In genomic region chr5:98777295-98777694, GRCh38 we compare ENCODE assay signal across 24 cellular contexts. TPM values are rescaled to one million over a fixed set of nuclear protein-coding genes. Genes with fewer than 3 reads are reported as not detected.
A peak's percentile ranks its signal among the peaks of the same experiment; 100 is the strongest.
DNase-seq lines count a peak whose midpoint lies in the region; ATAC-seq and TF ChIP-seq lines count a peak whose summit lies in the region.
"Had no signal": no experiment of that assay in that cellular context is flagged by ENCODE, and none has a peak within 500 bp of the region (broad histone marks: within the 10 kb centered on the region; RNA-seq: fewer than 3 reads in every experiment).

No MANE protein-coding gene starts in this region.

- H3K4me1 Mint-ChIP-seq in neural crest cell, result peaks cover 82% of the 10 kb centered on the region

- H4K20me1 ChIP-seq in IMR-90 (ENCODE audit: insufficient read depth, low read length), result peaks cover 76% of the 10 kb centered on the region

- H3K27ac Mint-ChIP-seq in neural crest cell (ENCODE audit: unreplicated experiment), result no peak overlapping the region
- H3K27ac Mint-ChIP-seq: activated CD8-positive, alpha-beta T cell treated with anti-CD3 and anti-CD28 coated beads for 36 hours; activated T-helper 1 cell treated with anti-CD3 and anti-CD28 coated beads, Interleukin-12 subunit alpha, Interleukin-12 subunit beta, Interleukin-2, Interleukin-4 antibody, amounts not matched to agents 30 ng/mL and 10 ng/mL and 1 ng/mL, durations not matched to agents 14 hours and 24 hours and 36 hours; memory B cell; stimulated activated effector memory CD8-positive, alpha-beta T cell treated with anti-CD3 and anti-CD28 coated beads, Interleukin-12 subunit alpha, Interleukin-12 subunit beta, amount 100 ng/mL, for 72 hours had no signal

- peaks cover 12% of the 10 kb centered on the region for H3K27me3 Mint-ChIP-seq in neural crest cell (ENCODE audit: low read depth)
- H3K27me3 Mint-ChIP-seq: memory B cell had no signal

- no peak for TF ChIP-seq RAD21 in IMR-90 (IDR thresholded peaks at IDR 0.05; ENCODE audit: low read length)

- H3K56ac ChIP-seq in IMR-90 (ENCODE audit: extremely low read depth, insufficient read depth, low read length), result no peak overlapping the region

- H3K4me2 ChIP-seq in IMR-90 (ENCODE audit: low read depth, low read length), result peak overlapping the region; percentile 89; the same call in 1 of the 2 replicates
- H3K4me2 ChIP-seq: A549, KMS-11 had no signal

- H3K4me3 ChIP-seq in AG04450 (ENCODE audit: low read depth, low read length) (peak overlapping the region; percentile 39), IMR-90 (ENCODE audit: insufficient read depth, low read depth, low read length) (peak overlapping the region; percentile 42; the same call in 1 of the 2 replicates), colonic mucosa (no peak overlapping the region), tibial artery (no peak overlapping the region)
- H3K4me3 ChIP-seq: A549, SK-N-MC had no signal

- H3K9ac ChIP-seq in IMR-90 (ENCODE audit: low read depth, low read length) (no peak overlapping the region; the same call in 1 of the 2 replicates), colonic mucosa (ENCODE audit: low read depth in 2 of 2, low read length in 2 of 2) (peak overlapping the region in 1 of 2 donors; percentile 97)
- H3K9ac ChIP-seq: KMS-11 had no signal

- no peak overlapping the region for H2AK5ac ChIP-seq in IMR-90 (ENCODE audit: low read depth, low read length)

- no peak overlapping the region for H2BK15ac ChIP-seq in IMR-90 (ENCODE audit: low read depth, low read length)

- peak overlapping the region in 1 of 2 experiments; percentile 17; a peak in 1 of 4 replicates for H4K8ac ChIP-seq in IMR-90 (ENCODE audit: low read depth in 2 of 2, low read length in 2 of 2)

- no peak for TF ChIP-seq CTCF in AG04450 (IDR thresholded peaks at IDR 0.05; ENCODE audit: low read depth, low read length)
- no peak for TF ChIP-seq CTCF in IMR-90 (conservative IDR thresholded peaks at IDR 0.05; ENCODE audit: low read depth, low read length)
- no peak for TF ChIP-seq CTCF in colonic mucosa (IDR thresholded peaks at IDR 0.05)
- TF ChIP-seq CTCF in neural crest cell (conservative IDR thresholded peaks at IDR 0.05), result no peak
- TF ChIP-seq CTCF in tibial artery (IDR thresholded peaks at IDR 0.05), result no peak

- BruUV-seq in IMR-90 (replicated peaks; lab: Mats Ljungman, UMichigan), result no TSS peak

- no peak overlapping the region for H2BK20ac ChIP-seq in IMR-90 (ENCODE audit: low read depth, low read length)

- peaks cover 13% of the 10 kb centered on the region for H3K4me1 ChIP-seq in IMR-90 (ENCODE audit: control insufficient read depth, insufficient read depth, low read length)
- H3K4me1 ChIP-seq in colonic mucosa, result no peaks in the 10 kb centered on the region
- peaks cover 0 to 23% (median 11%) of the 10 kb centered on the region in 4 donors for H3K4me1 ChIP-seq in tibial artery

- H2AFZ ChIP-seq in IMR-90 (replicated peaks; ENCODE audit: low read length, poor library complexity), result no peak overlapping the region

- H3K9me1 ChIP-seq in IMR-90 (ENCODE audit: insufficient read depth, low read length), result peaks cover 10% of the 10 kb centered on the region

- H2AK9ac ChIP-seq in IMR-90 (replicated peaks; ENCODE audit: low read depth, low read length, poor library complexity), result no peak overlapping the region

- peaks cover 56% of the 10 kb centered on the region for H3K36me3 Mint-ChIP-seq in neural crest cell (ENCODE audit: low read depth)

- peak overlapping the region; percentile 14; the same call in 1 of the 2 replicates for H3K18ac ChIP-seq in IMR-90 (ENCODE audit: low read depth, low read length)

- H3K4me3 Mint-ChIP-seq in neural crest cell, result peak overlapping the region; percentile 98
- H3K4me3 Mint-ChIP-seq: activated CD8-positive, alpha-beta T cell treated with anti-CD3 and anti-CD28 coated beads for 36 hours; activated T-helper 1 cell treated with anti-CD3 and anti-CD28 coated beads, Interleukin-12 subunit alpha, Interleukin-12 subunit beta, Interleukin-2, Interleukin-4 antibody, amounts not matched to agents 30 ng/mL and 10 ng/mL and 1 ng/mL, durations not matched to agents 14 hours and 24 hours and 36 hours; central memory CD8-positive, alpha-beta T cell; memory B cell; stimulated activated effector memory CD8-positive, alpha-beta T cell treated with anti-CD3 and anti-CD28 coated beads, Interleukin-12 subunit alpha, Interleukin-12 subunit beta, amount 100 ng/mL, for 72 hours had no signal

- H4K5ac ChIP-seq in IMR-90 (ENCODE audit: low read depth, low read length), result no peak overlapping the region

- no peak overlapping the region for H2BK120ac ChIP-seq in IMR-90 (ENCODE audit: low read depth, low read length)

- H3K27me3 ChIP-seq in AG04450 (ENCODE audit: control insufficient read depth, insufficient read depth, low read length) (no peaks in the 10 kb centered on the region), IMR-90 (ENCODE audit: control insufficient read depth, insufficient read depth, low read length) (no peaks in the 10 kb centered on the region), colonic mucosa (no peaks in the 10 kb centered on the region), tibial artery (no peaks in the 10 kb centered on the region)
- H3K27me3 ChIP-seq: upper lobe of left lung had no signal

- peak overlapping the region; percentile 40 for H2BK5ac ChIP-seq in IMR-90 (ENCODE audit: low read depth, low read length, poor library complexity, severe bottlenecking)

- H3K36me3 ChIP-seq in IMR-90 (ENCODE audit: control insufficient read depth, insufficient read depth, low read length), result peaks cover 20% of the 10 kb centered on the region
- no peaks in the 10 kb centered on the region for H3K36me3 ChIP-seq in colonic mucosa
- H3K36me3 ChIP-seq in tibial artery, result peaks cover 0 to 9% (median 0%) of the 10 kb centered on the region in 3 donors

- ATAC-seq in IMR-90 (ENCODE audit: low read depth), result no peak
- ATAC-seq in GM18909 (IDR thresholded peaks at IDR 0.05; ENCODE audit: poor library complexity, unreplicated experiment), result no peak
- no peak for ATAC-seq in GM18511 (IDR thresholded peaks at IDR 0.05; ENCODE audit: unreplicated experiment)
- ATAC-seq: A549; activated CD8-positive, alpha-beta T cell treated with anti-CD3 and anti-CD28 coated beads for 36 hours; heart left ventricle; stimulated activated effector memory CD8-positive, alpha-beta T cell treated with anti-CD3 and anti-CD28 coated beads, Interleukin-12 subunit alpha, Interleukin-12 subunit beta, amount 100 ng/mL, for 72 hours had no signal

- H3K27ac ChIP-seq in AG04450 (ENCODE audit: low read depth, low read length) (no peak overlapping the region), IMR-90 (ENCODE audit: insufficient read depth, low read length) (no peak overlapping the region), colonic mucosa (peak overlapping the region; percentile 41), tibial artery (no peak overlapping the region)
- H3K27ac ChIP-seq: A549, heart left ventricle, HL-60, KMS-11, SK-N-MC had no signal

- in situ Hi-C loops in IMR-90 (cut with MboI; ENCODE audit: low sequenced_read_pairs), result loop anchor here (10.0 to 25.0 kb wide), 2 partner anchors 1240 to 1592 kb away; partner anchors contain the start of gene RIOK2

- no peak for TF ChIP-seq POLR2A in IMR-90 (IDR thresholded peaks at IDR 0.05; ENCODE audit: low read depth, low read length)

- 0 out of 2 replicates have a peak overlapping the region, but pooled peaks have one; percentile 23 for H3K4ac ChIP-seq in IMR-90 (ENCODE audit: low read depth, low read length)

- dilution Hi-C loops in IMR-90 (cut with HindIII; ENCODE audit: low sequenced_read_pairs, unreplicated experiment), result no loop called here

- WGBS in IMR-90 (ENCODE audit: extremely low coverage in 2 of 2, insufficient read length in 1 of 2), 2 experiments, result no CpG with 5 or more reads among the region's 4 CpGs

- no peaks in the 10 kb centered on the region for H3K9me3 Mint-ChIP-seq in neural crest cell
- H3K9me3 Mint-ChIP-seq: activated CD8-positive, alpha-beta T cell treated with anti-CD3 and anti-CD28 coated beads for 36 hours; activated T-helper 1 cell treated with anti-CD3 and anti-CD28 coated beads, Interleukin-12 subunit alpha, Interleukin-12 subunit beta, Interleukin-2, Interleukin-4 antibody, amounts not matched to agents 30 ng/mL and 10 ng/mL and 1 ng/mL, durations not matched to agents 14 hours and 24 hours and 36 hours; central memory CD8-positive, alpha-beta T cell; memory B cell; stimulated activated effector memory CD8-positive, alpha-beta T cell treated with anti-CD3 and anti-CD28 coated beads, Interleukin-12 subunit alpha, Interleukin-12 subunit beta, amount 100 ng/mL, for 72 hours had no signal

- H3K9me3 ChIP-seq in AG04450 (ENCODE audit: control insufficient read depth, insufficient read depth, low read length) (no peaks in the 10 kb centered on the region), IMR-90 (ENCODE audit: control insufficient read depth, insufficient read depth, low read length) (no peaks in the 10 kb centered on the region), colonic mucosa (no peaks in the 10 kb centered on the region), tibial artery (no peaks in the 10 kb centered on the region)
- H3K9me3 ChIP-seq: A549, Caco-2, heart left ventricle, upper lobe of left lung had no signal

- H3K23ac ChIP-seq in IMR-90 (ENCODE audit: low read depth, low read length), result peak overlapping the region; percentile 86

- CTCF ChIA-PET in AG04450 (lab: Charles Lee), result interaction anchor here (0.8 to 5.3 kb wide), 6 partner anchors 7 to 1547 kb away, joined by 3 to 38 read pairs (median 5); no protein-coding TSS in a partner anchor
- CTCF ChIA-PET in IMR-90 (lab: Yijun Ruan, JAX), result interaction anchor here (0.6 kb wide), 1 partner anchor 369 kb away, joined by 6 read pairs; no protein-coding TSS in a partner anchor

- H3K14ac ChIP-seq in IMR-90 (replicated peaks; ENCODE audit: low read depth, low read length), result 0 out of 2 replicates have a peak overlapping the region, but pooled peaks have one; percentile 8

- POLR2A ChIA-PET in AG04450 (lab: Yijun Ruan, JAX) (interaction anchor here (0.7 to 1.0 kb wide), 3 partner anchors 9 to 303 kb away, joined by 3 read pairs; no protein-coding TSS in a partner anchor), IMR-90 (lab: Charles Lee; ENCODE audit: unreplicated experiment) (no interaction called here)

- no peak for DNase-seq in AG04450 (ENCODE audit: low read depth, low spot score)
- no peak for DNase-seq in IMR-90
- no peak for DNase-seq in colonic mucosa
- DNase-seq in neural crest cell (ENCODE audit: low read depth, low spot score), result no peak
- no peak for DNase-seq in tibial artery
- DNase-seq in DMS 273 treated with DMSO at 0.1 percent for 48 hours (lab: John Stamatoyannopoulos, UW), result no peak
- DNase-seq: activated CD8-positive, alpha-beta T cell treated with anti-CD3 and anti-CD28 coated beads for 36 hours; Caco-2; heart left ventricle; islet precursor cell; NCI-H1417; NCI-H446; occipital lobe; upper lobe of left lung had no signal

- no peak overlapping the region for H4K91ac ChIP-seq in IMR-90 (ENCODE audit: insufficient read depth, low read depth, low read length)

- peaks cover 0 to 12% of the 10 kb centered on the region in 2 experiments; a peak in 2 of 4 replicates for H3K79me1 ChIP-seq in IMR-90 (ENCODE audit: low read depth in 1 of 2, low read length in 2 of 2)

- intact Hi-C loops in IMR-90 (cut with micrococcal nuclease), result loop anchor here (10.0 kb wide), 1 partner anchor 258 kb away; no protein-coding TSS in a partner anchor
- intact Hi-C loops in colonic mucosa (cut with DNase I), result no loop called here
- intact Hi-C loops in tibial artery (cut with DNase I; ENCODE audit: low total_unique reads), result no loop called here

RNA-seq across cellular contexts. Expression of gene RGMB, which starts 3.8 kb away (rescaled TPM):
- polyA plus RNA-seq in AG04450 (2011; rRNA removed), result 53.6 and 57.7 TPM in 2 replicates
- polyA minus RNA-seq in AG04450 (2011; rRNA and poly(A)+ RNA removed), result 81.7 and 99.1 TPM in 2 replicates
- 74.4 and 83.0 TPM in 2 replicates for total RNA-seq in IMR-90 (2012; rRNA removed)
- polyA plus RNA-seq in IMR-90 (2012; rRNA removed), result 128 and 129 TPM in 2 replicates
- polyA plus RNA-seq in IMR-90 (2012; cell fraction: cytosol; rRNA removed), result 104 and 165 TPM in 2 replicates
- 301 and 527 TPM in 2 replicates for polyA plus RNA-seq in IMR-90 (2012; cell fraction: nucleus; rRNA removed; ENCODE audit: low replicate concordance)
- total RNA-seq in colonic mucosa, result 10 to 100 TPM; 67.7 to 69.6 TPM
- 98.3 and 99.4 TPM in 2 replicates for total RNA-seq in neural crest cell

Comparison
In these comparisons a context has a peak if more than half of its experiments do, and no peak if none do; other contexts are left out.
1. H3K4me3 ChIP-seq: peak in AG04450 (single experiment) and IMR-90 (single experiment); none in colonic mucosa (single experiment) and tibial artery (0 of 2).